In the genomic region with DNA sequence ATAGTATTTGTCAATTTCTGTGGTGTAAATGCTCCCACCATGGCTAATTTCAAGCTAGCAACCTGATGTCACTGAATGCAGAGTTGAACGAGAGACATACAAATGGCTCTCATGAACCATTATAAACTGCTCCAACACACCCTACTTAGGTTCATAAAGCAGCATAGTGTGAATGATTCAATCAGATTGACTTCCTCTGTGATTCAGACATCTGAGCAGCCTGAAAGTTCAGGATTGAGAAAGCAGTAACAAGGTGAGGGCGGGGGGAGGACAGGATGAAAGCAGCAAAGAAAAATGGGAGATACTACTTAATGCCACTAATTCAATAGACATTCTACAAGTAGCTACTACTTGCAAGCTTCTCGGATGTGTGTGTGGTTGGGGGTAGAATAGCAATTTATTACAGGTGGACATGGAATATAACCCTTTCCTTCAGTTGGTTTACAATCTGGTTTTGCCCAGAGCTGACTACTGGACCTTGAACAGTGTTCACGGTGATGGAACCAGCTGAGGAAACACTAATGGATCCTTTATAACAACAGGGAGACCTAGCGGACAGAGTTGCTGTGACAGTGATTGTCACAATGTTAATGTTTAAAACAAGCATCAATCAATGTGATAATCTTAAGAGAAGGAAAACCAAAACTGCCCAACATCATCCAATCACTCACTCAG, we compare ENCODE assay signal across 19 cellular contexts.
"Had no signal": no experiment of that assay in that cellular context is flagged by ENCODE, and none has a peak within 500 bp of the region (broad histone marks: within the 10 kb centered on the region; RNA-seq: fewer than 3 reads in every experiment).

No MANE protein-coding gene starts in this region.

- ATAC-seq: body of pancreas; heart right ventricle; left ventricle myocardium superior; right lobe of liver; stimulated activated memory B cell treated with anti-CD40 and anti-IgM and Interleukin-4, amounts not matched to agents 10 μg/mL and 1 μg/mL and 100 μg/mL, for 72 hours had no signal

- DNase-seq: activated B cell treated with CpG ODN at 0.5 μM for 24 hours; activated CD4-positive, alpha-beta memory T cell treated with anti-CD3 and anti-CD28 coated beads for 36 hours; activated CD4-positive, alpha-beta T cell treated with anti-CD3 and anti-CD28 coated beads for 4 hours; activated effector memory CD4-positive, alpha-beta T cell treated with anti-CD3 and anti-CD28 coated beads, Interleukin-2, amount 50 U/mL, for 16 hours; activated T-cell treated with anti-CD3 and anti-CD28 coated beads, Interleukin-2, amount 50 U/mL, for 72 hours; anterior cingulate cortex; body of pancreas; erythroblast; foreskin fibroblast; heart right ventricle; left ventricle myocardium superior; nucleus accumbens; right lobe of liver; stomach; T-helper 1 cell had no signal

- H3K4me3 ChIP-seq: body of pancreas, heart right ventricle, right lobe of liver, skin epidermis, stomach, suprapubic skin, tibial nerve had no signal
